Comparison of ENCODE assay signal across 8 cellular contexts in the genomic region with DNA sequence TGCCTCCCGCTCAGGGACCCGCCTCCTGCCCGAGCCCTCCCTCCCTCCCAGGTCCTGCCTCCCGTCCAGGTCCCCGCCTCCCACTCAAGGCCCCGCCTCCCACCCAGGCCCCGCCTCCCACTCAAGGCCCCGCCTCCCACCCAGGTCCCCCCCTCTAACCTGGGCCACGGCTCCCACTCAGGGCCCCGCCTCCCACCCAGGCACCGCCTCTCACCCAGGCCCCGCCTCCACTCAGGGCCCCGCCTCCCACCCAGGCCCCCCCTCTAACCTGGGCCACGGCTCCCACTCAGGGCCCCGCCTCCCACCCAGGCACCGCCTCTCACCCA.
DNase-seq lines count a peak whose midpoint lies in the region; ATAC-seq, FAIRE-seq and TF ChIP-seq lines count a peak whose summit lies in the region.
"Not testable (repeated sequence)": the region's sequence is repeated elsewhere in the genome, so short reads cannot be mapped to it uniquely, and the experiment has no call there.

No MANE protein-coding gene starts in this region.

- not testable (repeated sequence) for TF ChIP-seq EP300 in esophagus muscularis mucosa (IDR thresholded peaks at IDR 0.05); HepG2 (IDR thresholded peaks at IDR 0.05; ENCODE audit: low read depth in 2 of 2, low read length in 2 of 2); HepG2 (CRISPR knock-in tag; IDR thresholded peaks at IDR 0.05; ENCODE audit: borderline replicate concordance); upper lobe of left lung (IDR thresholded peaks at IDR 0.05)

- POLR2A ChIA-PET in IMR-90 (lab: Charles Lee; ENCODE audit: unreplicated experiment); HepG2 (lab: Yijun Ruan, JAX): not testable (repeated sequence)

- not testable (repeated sequence) for H3K79me1 ChIP-seq in IMR-90 (ENCODE audit: low read depth in 1 of 2, low read length in 2 of 2)

- not testable (repeated sequence) for H2AFZ ChIP-seq in IMR-90 (replicated peaks; ENCODE audit: low read length, poor library complexity); HepG2 (ENCODE audit: low read length)

- H3K9me1 ChIP-seq in IMR-90 (ENCODE audit: insufficient read depth, low read length) = not testable (repeated sequence)

- H3K36me3 ChIP-seq in IMR-90 (ENCODE audit: control insufficient read depth, insufficient read depth, low read length); esophagus muscularis mucosa; HepG2 (replicated peaks in 1 of 2; ENCODE audit: control insufficient read depth in 1 of 2, insufficient read depth in 2 of 2, low read length in 2 of 2); upper lobe of left lung: not testable (repeated sequence)

- TF ChIP-seq RAD21 in IMR-90 (IDR thresholded peaks at IDR 0.05; ENCODE audit: low read length); HepG2 (CRISPR knock-in tag; IDR thresholded peaks at IDR 0.05): not testable (repeated sequence)

- H3K4me2 ChIP-seq in IMR-90 (ENCODE audit: low read depth, low read length); HepG2 (ENCODE audit: low read depth, low read length): not testable (repeated sequence)

- H4K8ac ChIP-seq in IMR-90 (ENCODE audit: low read depth in 2 of 2, low read length in 2 of 2) = not testable (repeated sequence)

- H4K20me1 ChIP-seq in IMR-90 (ENCODE audit: insufficient read depth, low read length); HepG2 (ENCODE audit: insufficient read depth, low read length): not testable (repeated sequence)

- not testable (repeated sequence) for H3K23ac ChIP-seq in IMR-90 (ENCODE audit: low read depth, low read length)

- not testable (repeated sequence) for BruUV-seq in IMR-90 (replicated peaks; lab: Mats Ljungman, UMichigan); HepG2 (replicated peaks; lab: Mats Ljungman, UMichigan)

- not testable (repeated sequence) for TF ChIP-seq POLR2A in IMR-90 (IDR thresholded peaks at IDR 0.05; ENCODE audit: low read depth, low read length); esophagus muscularis mucosa (IDR thresholded peaks at IDR 0.05; ENCODE audit: low read depth); HepG2 (IDR thresholded peaks at IDR 0.05; ENCODE audit: insufficient read depth in 1 of 2, low read depth in 2 of 2, low read length in 2 of 2); upper lobe of left lung (IDR thresholded peaks at IDR 0.05)

- H3K79me2 ChIP-seq in HepG2 (ENCODE audit: insufficient read depth, low read length) = not testable (repeated sequence)

- not testable (repeated sequence) for H2AK9ac ChIP-seq in IMR-90 (replicated peaks; ENCODE audit: low read depth, low read length, poor library complexity)

- H2BK120ac ChIP-seq in IMR-90 (ENCODE audit: low read depth, low read length) = not testable (repeated sequence)

- CTCF ChIA-PET in IMR-90 (lab: Yijun Ruan, JAX) = not testable (repeated sequence)
- CTCF ChIA-PET in HepG2 (lab: Yijun Ruan, JAX; ENCODE audit: low intra/inter-chr PET ratio, low total read pairs) = interaction anchor here (1.5 kb wide), 1 partner anchor 67 kb away, joined by 3 read pairs; no protein-coding TSS in a partner anchor

- not testable (repeated sequence) for TF ChIP-seq CTCF in AG10803 (conservative IDR thresholded peaks at IDR 0.05; ENCODE audit: low read length); IMR-90 (conservative IDR thresholded peaks at IDR 0.05; ENCODE audit: low read depth, low read length); esophagus muscularis mucosa (IDR thresholded peaks at IDR 0.05); HepG2 (CRISPR knock-in tag; IDR thresholded peaks at IDR 0.05); upper lobe of left lung (IDR thresholded peaks at IDR 0.05)

- no CpG with 5 or more reads among the region's 16 CpGs for WGBS in IMR-90 (ENCODE audit: extremely low coverage in 2 of 2, insufficient read length in 1 of 2), 2 experiments
- no CpG with 5 or more reads among the region's 16 CpGs for WGBS in esophagus muscularis mucosa
- 34% methylated on average over 4 of the region's 16 CpGs for WGBS in HepG2 (ENCODE audit: low lambda C conversion rate)
- WGBS in upper lobe of left lung, 2 donors = no CpG with 5 or more reads among the region's 16 CpGs

- in situ Hi-C loops in IMR-90 (cut with MboI; ENCODE audit: low sequenced_read_pairs); HepG2 (cut with HindIII; ENCODE audit: extremely low pct_ligation_motif_present, low pct_unique_long_range_greater_than_20kb): not testable (repeated sequence)

- H3K9me3 ChIP-seq in IMR-90 (ENCODE audit: control insufficient read depth, insufficient read depth, low read length); esophagus muscularis mucosa; HepG2 (ENCODE audit: low read length); upper lobe of left lung: not testable (repeated sequence)

- not testable (repeated sequence) for H4K5ac ChIP-seq in IMR-90 (ENCODE audit: low read depth, low read length)

- dilution Hi-C loops in IMR-90 (cut with HindIII; ENCODE audit: low sequenced_read_pairs, unreplicated experiment) = not testable (repeated sequence)

- not testable (repeated sequence) for H3K18ac ChIP-seq in IMR-90 (ENCODE audit: low read depth, low read length)

- peaks cover 19% of the 10 kb centered on the region for H3K27me3 ChIP-seq in IMR-90 (ENCODE audit: control insufficient read depth, insufficient read depth, low read length)
- H3K27me3 ChIP-seq in esophagus muscularis mucosa = peaks cover 0 to 34% (median 0%) of the 10 kb centered on the region in 4 donors
- peaks cover 13 to 45% of the 10 kb centered on the region in 2 experiments; a peak in 4 of 5 replicates for H3K27me3 ChIP-seq in HepG2 (ENCODE audit: control insufficient read depth in 1 of 2, insufficient read depth in 2 of 2, low read length in 2 of 2)
- H3K27me3 ChIP-seq in upper lobe of left lung = not testable (repeated sequence)

- H3K14ac ChIP-seq in IMR-90 (replicated peaks; ENCODE audit: low read depth, low read length) = not testable (repeated sequence)

- not testable (repeated sequence) for ATAC-seq in IMR-90 (ENCODE audit: low read depth); HepG2; upper lobe of left lung (ENCODE audit: low FRiP score in 2 of 2)

- intact Hi-C loops in IMR-90 (cut with micrococcal nuclease); HepG2 (cut with micrococcal nuclease; ENCODE audit: unreplicated experiment): not testable (repeated sequence)
- intact Hi-C loops in esophagus muscularis mucosa (cut with DNase I) = loop anchor here (10.0 kb wide), 1 partner anchor 104 kb away; a partner anchor contains a TSS

- H3K4me3 ChIP-seq in AG10803 (ENCODE audit: low read length); IMR-90 (ENCODE audit: insufficient read depth, low read depth, low read length): not testable (repeated sequence)
- peak overlapping the region; percentile 61 to 75 (median 64) for H3K4me3 ChIP-seq in esophagus muscularis mucosa
- H3K4me3 ChIP-seq in HepG2 (replicated peaks in 1 of 3; ENCODE audit: insufficient read depth in 1 of 3, low read depth in 2 of 3, low read length in 3 of 3) = peak overlapping the region in 1 of 3 experiments; percentile 70; a peak in 1 of 6 replicates
- peak overlapping the region in 3 of 4 donors; percentile 59 to 79 (median 68) for H3K4me3 ChIP-seq in upper lobe of left lung

- H3K4me1 ChIP-seq in IMR-90 (ENCODE audit: control insufficient read depth, insufficient read depth, low read length); HepG2 (ENCODE audit: insufficient read depth, low read length): not testable (repeated sequence)
- H3K4me1 ChIP-seq in esophagus muscularis mucosa (peaks cover 12 to 33% (median 27%) of the 10 kb centered on the region in 4 donors), upper lobe of left lung (peaks cover 6 to 21% (median 12%) of the 10 kb centered on the region in 4 donors)

- not testable (repeated sequence) for H2BK5ac ChIP-seq in IMR-90 (ENCODE audit: low read depth, low read length, poor library complexity, severe bottlenecking)

- not testable (repeated sequence) for H3K56ac ChIP-seq in IMR-90 (ENCODE audit: extremely low read depth, insufficient read depth, low read length)

- DNase-seq in AG10803 (ENCODE audit: low read depth) = peak; percentile 95
- DNase-seq in IMR-90 = peak; percentile 76
- DNase-seq in amniotic epithelial cell (ENCODE audit: low read depth) = peak; percentile 90
- peak; percentile 97 for DNase-seq in esophagus muscularis mucosa (ENCODE audit: extremely low spot score)
- DNase-seq in germinal center (ENCODE audit: low spot score) = peak; percentile 94
- peak; percentile 10 for DNase-seq in HepG2 (ENCODE audit: low spot score)
- DNase-seq in smooth muscle cell of the brain vasculature (ENCODE audit: low read depth, low spot score) = peak; percentile 31
- not testable (repeated sequence) for DNase-seq in upper lobe of left lung

- not testable (repeated sequence) for H2BK15ac ChIP-seq in IMR-90 (ENCODE audit: low read depth, low read length)

- not testable (repeated sequence) for H4K91ac ChIP-seq in IMR-90 (ENCODE audit: insufficient read depth, low read depth, low read length)

- not testable (repeated sequence) for H3K27ac ChIP-seq in IMR-90 (ENCODE audit: insufficient read depth, low read length); HepG2 (ENCODE audit: extremely low read length, insufficient read depth, low read length)
- H3K27ac ChIP-seq in esophagus muscularis mucosa (replicated peaks in 1 of 4) (peak overlapping the region; percentile 70 to 88 (median 82)), upper lobe of left lung (peak overlapping the region in 3 of 4 donors; percentile 90 to 94 (median 90))

- not testable (repeated sequence) for H2BK20ac ChIP-seq in IMR-90 (ENCODE audit: low read depth, low read length)

- FAIRE-seq in HepG2 (lab: Jason Lieb, UNC) = not testable (repeated sequence)

- not testable (repeated sequence) for H2AK5ac ChIP-seq in IMR-90 (ENCODE audit: low read depth, low read length)

- H3K9ac ChIP-seq in IMR-90 (ENCODE audit: low read depth, low read length); HepG2 (ENCODE audit: insufficient read depth, low read depth, low read length): not testable (repeated sequence)

- not testable (repeated sequence) for H3K4ac ChIP-seq in IMR-90 (ENCODE audit: low read depth, low read length)
